Comparison of ENCODE assay signal across 10 cellular contexts in the genomic region with DNA sequence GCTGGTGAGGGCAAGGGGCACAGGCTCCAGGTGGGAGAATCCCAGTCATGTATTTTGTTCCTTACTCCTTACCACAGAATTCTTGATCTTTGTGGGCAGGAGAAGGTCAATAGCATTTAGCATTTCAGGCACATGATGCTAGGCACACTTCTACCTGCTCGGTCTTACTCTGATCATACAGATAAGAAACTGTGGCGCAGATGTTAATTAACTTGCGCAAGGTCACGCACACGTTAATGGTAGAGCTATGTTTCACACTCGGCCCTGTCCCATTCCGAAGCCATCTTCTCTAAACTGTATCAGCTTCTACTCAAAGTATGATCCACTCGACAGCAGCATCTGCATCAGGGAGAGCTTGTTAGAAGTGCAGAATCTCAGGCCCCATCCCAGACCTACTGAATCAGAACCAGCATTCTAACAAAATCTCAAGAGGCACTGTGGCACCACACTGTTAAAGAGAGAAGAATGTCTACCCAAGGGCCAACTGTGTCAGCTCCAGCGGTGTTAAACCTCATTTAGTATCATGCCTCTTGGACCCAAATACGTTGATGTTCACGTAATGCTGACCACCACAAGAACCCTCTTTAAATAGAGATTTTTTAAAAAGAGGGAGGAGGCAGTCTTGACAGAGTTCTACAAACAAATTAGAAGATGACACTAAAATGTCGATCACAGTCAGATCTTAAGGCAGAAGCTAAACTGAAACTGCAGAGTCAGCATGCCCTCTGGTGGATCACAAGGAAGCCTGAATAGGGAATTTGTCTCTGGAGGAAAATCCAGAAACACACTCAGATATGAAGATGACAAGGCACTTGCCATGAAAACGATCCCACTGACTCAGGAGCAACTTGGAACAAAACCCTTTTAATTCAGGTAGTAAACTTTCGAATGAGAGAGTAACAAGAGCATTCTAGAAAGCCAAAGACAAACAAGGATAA. TPM values are rescaled to one million over a fixed set of nuclear protein-coding genes. Genes with fewer than 3 reads are reported as not detected.
DNase-seq lines count a peak whose midpoint lies in the region; ATAC-seq and TF ChIP-seq lines count a peak whose summit lies in the region.
"Had no signal": no experiment of that assay in that cellular context is flagged by ENCODE, and none has a peak within 500 bp of the region (broad histone marks: within the 10 kb centered on the region; RNA-seq: fewer than 3 reads in every experiment).

No MANE protein-coding gene starts in this region.

- H3K4me3 Mint-ChIP-seq in osteocyte (ENCODE audit: unreplicated experiment), result no peak overlapping the region
- no peak overlapping the region for H3K4me3 Mint-ChIP-seq in effector memory CD8-positive, alpha-beta T cell
- H3K4me3 Mint-ChIP-seq: activated naive CD8-positive, alpha-beta T cell treated with anti-CD3 and anti-CD28 coated beads, Interleukin-2, amount 10 ng/mL, durations not matched to agents 7 days and 5 days had no signal

- H3K4me3 ChIP-seq in DND-41 (ENCODE audit: low read depth in 1 of 2, low read length in 2 of 2), result no peak overlapping the region
- H3K4me3 ChIP-seq in fibroblast of the aortic adventitia (ENCODE audit: low read depth, low read length), result no peak overlapping the region

- no peaks in the 10 kb centered on the region for H4K20me1 ChIP-seq in DND-41 (ENCODE audit: insufficient read depth, low read length)

- TF ChIP-seq CTCF in DND-41 (IDR thresholded peaks at IDR 0.05; ENCODE audit: borderline replicate concordance, extremely low read depth, low read length, poor library complexity, severe bottlenecking), result peak; percentile 20
- peak; percentile 64 for TF ChIP-seq CTCF in fibroblast of the aortic adventitia (IDR thresholded peaks at IDR 0.05; ENCODE audit: insufficient read depth, low read length)
- peak; percentile 81 for TF ChIP-seq CTCF in osteocyte (IDR thresholded peaks at IDR 0.05)

- H3K36me3 Mint-ChIP-seq in osteocyte (ENCODE audit: unreplicated experiment), result no peaks in the 10 kb centered on the region
- H3K36me3 Mint-ChIP-seq in effector memory CD8-positive, alpha-beta T cell (ENCODE audit: insufficient read depth), result no peaks in the 10 kb centered on the region
- H3K36me3 Mint-ChIP-seq: activated naive CD8-positive, alpha-beta T cell treated with anti-CD3 and anti-CD28 coated beads, Interleukin-2, amount 10 ng/mL, durations not matched to agents 7 days and 5 days had no signal

- H2AFZ ChIP-seq in DND-41 (ENCODE audit: low read depth, low read length), result no peak overlapping the region

- no peak overlapping the region for H3K27ac ChIP-seq in DND-41 (ENCODE audit: low read length)

- no peaks in the 10 kb centered on the region for H3K27me3 ChIP-seq in DND-41 (ENCODE audit: insufficient read depth, low read length, poor library complexity)

- no peaks in the 10 kb centered on the region for H3K4me1 ChIP-seq in DND-41 (ENCODE audit: insufficient read depth, low read length)

- H3K4me2 ChIP-seq in DND-41 (ENCODE audit: insufficient read depth, low read length), result no peak overlapping the region

- H3K9me3 Mint-ChIP-seq in osteocyte (ENCODE audit: unreplicated experiment), result peaks cover 6% of the 10 kb centered on the region
- peaks cover 0 to 8% of the 10 kb centered on the region in 2 donors for H3K9me3 Mint-ChIP-seq in effector memory CD8-positive, alpha-beta T cell
- H3K9me3 Mint-ChIP-seq: activated naive CD8-positive, alpha-beta T cell treated with anti-CD3 and anti-CD28 coated beads, Interleukin-2, amount 10 ng/mL, durations not matched to agents 7 days and 5 days had no signal

- DNase-seq in DND-41 (no peak), NCI-H460 (ENCODE audit: extremely low read depth, low read depth) (peak; percentile 33), fibroblast of the aortic adventitia (ENCODE audit: low read depth) (peak; percentile 73), osteocyte (ENCODE audit: extremely low spot score, unreplicated experiment) (no peak), NCI-H2081 treated with DMSO at 0.1 percent for 48 hours (lab: John Stamatoyannopoulos, UW) (no peak)
- no peak for DNase-seq in effector memory CD8-positive, alpha-beta T cell
- no peak for DNase-seq in effector CD4-positive, alpha-beta T cell
- DNase-seq: activated naive CD8-positive, alpha-beta T cell treated with anti-CD3 and anti-CD28 coated beads, Interleukin-2, amount 10 ng/mL, durations not matched to agents 7 days and 5 days had no signal

- H3K4me1 Mint-ChIP-seq in osteocyte (ENCODE audit: unreplicated experiment), result peaks cover 9% of the 10 kb centered on the region
- H3K4me1 Mint-ChIP-seq in effector memory CD8-positive, alpha-beta T cell (ENCODE audit: low read depth in 2 of 2), result no peaks in the 10 kb centered on the region
- H3K4me1 Mint-ChIP-seq: activated naive CD8-positive, alpha-beta T cell treated with anti-CD3 and anti-CD28 coated beads, Interleukin-2, amount 10 ng/mL, durations not matched to agents 7 days and 5 days had no signal

- H3K27ac Mint-ChIP-seq in osteocyte (ENCODE audit: unreplicated experiment), result no peak overlapping the region
- no peak overlapping the region for H3K27ac Mint-ChIP-seq in effector memory CD8-positive, alpha-beta T cell
- H3K27ac Mint-ChIP-seq: activated naive CD8-positive, alpha-beta T cell treated with anti-CD3 and anti-CD28 coated beads, Interleukin-2, amount 10 ng/mL, durations not matched to agents 7 days and 5 days had no signal

- no peaks in the 10 kb centered on the region for H3K9me3 ChIP-seq in DND-41 (ENCODE audit: insufficient read depth, low read length, severe bottlenecking)

- no peak overlapping the region for H3K9ac ChIP-seq in DND-41 (ENCODE audit: low read depth, low read length)

- ATAC-seq in DND-41 (ENCODE audit: insufficient read depth, low read depth) (no peak), GM19467 (IDR thresholded peaks at IDR 0.05; ENCODE audit: unreplicated experiment) (no peak)
- no peak for ATAC-seq in effector memory CD8-positive, alpha-beta T cell (replicated peaks)
- ATAC-seq: HCT116 had no signal

- H3K27me3 Mint-ChIP-seq in osteocyte (ENCODE audit: unreplicated experiment), result peaks cover 2% of the 10 kb centered on the region
- peaks cover 20 to 62% of the 10 kb centered on the region in 2 donors for H3K27me3 Mint-ChIP-seq in effector memory CD8-positive, alpha-beta T cell

- no peaks in the 10 kb centered on the region for H3K79me2 ChIP-seq in DND-41 (ENCODE audit: insufficient read depth, low read length)

- no peaks in the 10 kb centered on the region for H3K36me3 ChIP-seq in DND-41 (ENCODE audit: insufficient read depth, low read length)

RNA-seq across cellular contexts. Expression of a gene that starts 7.3 kb away (rescaled TPM):
- 36.9 and 38.4 TPM in 2 replicates for total RNA-seq in NCI-H460 (2014; rRNA removed; shearing (Covaris generic))
- polyA plus RNA-seq in NCI-H460 (2014; cell fraction: nucleus; rRNA removed), result 16.7 and 19.5 TPM in 2 replicates
- total RNA-seq in fibroblast of the aortic adventitia (ENCODE audit: low replicate concordance) (0.27 and 2.7 TPM in 2 replicates), osteocyte (6.4 and 7.0 TPM in 2 replicates)
- total RNA-seq: activated naive CD8-positive, alpha-beta T cell treated with anti-CD3 and anti-CD28 coated beads, Interleukin-2, amount 10 ng/mL, durations not matched to agents 7 days and 5 days had no signal

Comparison
In these comparisons a context has a peak if more than half of its experiments do, and no peak if none do; other contexts are left out.
1. DNase-seq: peak in NCI-H460 (single experiment) and fibroblast of the aortic adventitia (single experiment); none in DND-41 (single experiment), osteocyte (single experiment), NCI-H2081 treated with DMSO at 0.1 percent for 48 hours (single experiment), effector memory CD8-positive, alpha-beta T cell (0 of 3) and effector CD4-positive, alpha-beta T cell (single experiment).
2. CTCF ChIP-seq: peak in every context shown above with its lines; median percentile 81 in osteocyte; 64 in fibroblast of the aortic adventitia; 20 in DND-41.